ENCODE assay signal across 1 cellular context in the genomic region with DNA sequence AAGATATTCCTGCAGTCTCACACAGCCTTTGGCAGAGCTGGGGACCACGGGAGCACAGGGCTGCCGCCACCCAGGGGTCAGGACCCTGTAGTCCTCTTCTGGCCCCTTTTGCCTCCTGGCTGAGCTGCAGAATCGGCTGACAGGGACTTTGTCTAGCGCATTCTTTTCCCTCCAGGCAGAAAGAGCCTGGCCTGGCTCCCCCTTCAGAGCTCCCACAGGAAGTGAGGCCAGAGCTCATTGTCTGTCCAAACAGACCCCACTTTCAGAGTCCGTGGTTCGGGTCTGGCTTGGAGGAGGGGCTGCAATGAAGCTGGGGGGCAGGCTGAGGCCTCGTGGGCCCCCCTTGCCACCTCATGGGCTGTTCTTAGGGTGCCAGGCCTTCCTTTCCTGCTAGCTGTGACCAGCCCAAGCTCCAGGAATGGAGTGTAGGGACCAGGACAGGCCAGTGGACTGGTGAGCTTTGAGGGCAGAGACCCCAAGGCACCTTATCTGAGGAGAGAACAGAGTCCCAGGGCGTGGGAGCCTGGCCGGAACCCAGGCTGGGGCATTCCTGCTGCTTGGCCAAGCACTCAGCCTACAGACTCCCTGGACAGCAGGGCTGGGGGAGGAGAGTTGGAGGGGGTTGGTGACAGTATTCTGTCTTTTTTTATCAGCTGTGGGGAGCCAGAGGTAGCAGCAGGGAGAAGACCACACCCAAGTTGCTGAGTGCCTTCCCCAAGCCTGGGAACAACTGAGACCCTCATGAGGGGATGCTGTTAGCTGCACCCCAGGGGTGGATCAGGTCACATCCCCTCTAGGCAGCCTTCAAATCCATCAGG.
TF ChIP-seq lines count a peak whose summit lies in the region.

No MANE protein-coding gene starts in this region.

TF ChIP-seq in HepG2, 621 proteins besides CTCF, POLR2A, EP300 and RAD21 (continued from another document and continues in another):
- TF ChIP-seq, protein P1, sequence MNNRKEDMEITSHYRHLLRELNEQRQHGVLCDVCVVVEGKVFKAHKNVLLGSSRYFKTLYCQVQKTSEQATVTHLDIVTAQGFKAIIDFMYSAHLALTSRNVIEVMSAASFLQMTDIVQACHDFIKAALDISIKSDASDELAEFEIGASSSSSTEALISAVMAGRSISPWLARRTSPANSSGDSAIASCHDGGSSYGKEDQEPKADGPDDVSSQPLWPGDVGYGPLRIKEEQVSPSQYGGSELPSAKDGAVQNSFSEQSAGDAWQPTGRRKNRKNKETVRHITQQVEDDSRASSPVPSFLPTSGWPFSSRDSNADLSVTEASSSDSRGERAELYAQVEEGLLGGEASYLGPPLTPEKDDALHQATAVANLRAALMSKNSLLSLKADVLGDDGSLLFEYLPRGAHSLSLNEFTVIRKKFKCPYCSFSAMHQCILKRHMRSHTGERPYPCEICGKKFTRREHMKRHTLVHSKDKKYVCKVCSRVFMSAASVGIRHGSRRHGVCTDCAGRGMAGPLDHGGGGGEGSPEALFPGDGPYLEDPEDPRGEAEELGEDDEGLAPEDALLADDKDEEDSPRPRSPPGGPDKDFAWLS (CRISPR knock-in tag; IDR thresholded peaks at IDR 0.05; ENCODE audit: borderline replicate concordance) = no peak
- TF ChIP-seq ZNF879 (CRISPR knock-in tag; IDR thresholded peaks at IDR 0.05) (no peak), HMG20B (CRISPR knock-in tag; conservative IDR thresholded peaks at IDR 0.05) (no peak), ZFP36 (IDR thresholded peaks at IDR 0.05; ENCODE audit: borderline replicate concordance, low read depth, low read length, partially characterized antibody) (no peak), XBP1 (CRISPR knock-in tag; IDR thresholded peaks at IDR 0.05) (no peak), KDM6A (CRISPR knock-in tag; IDR thresholded peaks at IDR 0.05; ENCODE audit: low read depth) (no peak), NBN (conservative IDR thresholded peaks at IDR 0.05) (no peak), REL (CRISPR knock-in tag; conservative IDR thresholded peaks at IDR 0.05) (no peak), KDM5A (IDR thresholded peaks at IDR 0.05; ENCODE audit: borderline replicate concordance, low read length) (no peak), ZNF569 (CRISPR knock-in tag; IDR thresholded peaks at IDR 0.05; ENCODE audit: borderline replicate concordance) (no peak), NR3C1 (CRISPR knock-in tag; IDR thresholded peaks at IDR 0.05) (no peak), MTF1 (CRISPR knock-in tag; IDR thresholded peaks at IDR 0.05) (no peak), ZNF841 (CRISPR knock-in tag; IDR thresholded peaks at IDR 0.05; ENCODE audit: borderline replicate concordance) (no peak), MEIS1 (CRISPR knock-in tag; IDR thresholded peaks at IDR 0.05; ENCODE audit: borderline replicate concordance) (no peak), ZFP82 (CRISPR knock-in tag; IDR thresholded peaks at IDR 0.05; ENCODE audit: borderline replicate concordance) (no peak), ZNF225 (CRISPR knock-in tag; IDR thresholded peaks at IDR 0.05) (no peak), ARNT (IDR thresholded peaks at IDR 0.05) (no peak), ZNF749 (CRISPR knock-in tag; IDR thresholded peaks at IDR 0.05; ENCODE audit: borderline replicate concordance) (no peak)
- TF ChIP-seq, protein P2, sequence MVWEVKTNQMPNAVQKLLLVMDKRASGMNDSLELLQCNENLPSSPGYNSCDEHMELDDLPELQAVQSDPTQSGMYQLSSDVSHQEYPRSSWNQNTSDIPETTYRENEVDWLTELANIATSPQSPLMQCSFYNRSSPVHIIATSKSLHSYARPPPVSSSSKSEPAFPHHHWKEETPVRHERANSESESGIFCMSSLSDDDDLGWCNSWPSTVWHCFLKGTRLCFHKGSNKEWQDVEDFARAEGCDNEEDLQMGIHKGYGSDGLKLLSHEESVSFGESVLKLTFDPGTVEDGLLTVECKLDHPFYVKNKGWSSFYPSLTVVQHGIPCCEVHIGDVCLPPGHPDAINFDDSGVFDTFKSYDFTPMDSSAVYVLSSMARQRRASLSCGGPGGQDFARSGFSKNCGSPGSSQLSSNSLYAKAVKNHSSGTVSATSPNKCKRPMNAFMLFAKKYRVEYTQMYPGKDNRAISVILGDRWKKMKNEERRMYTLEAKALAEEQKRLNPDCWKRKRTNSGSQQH (CRISPR knock-in tag; IDR thresholded peaks at IDR 0.05; ENCODE audit: low read depth) = no peak
- TF ChIP-seq, protein P3, sequence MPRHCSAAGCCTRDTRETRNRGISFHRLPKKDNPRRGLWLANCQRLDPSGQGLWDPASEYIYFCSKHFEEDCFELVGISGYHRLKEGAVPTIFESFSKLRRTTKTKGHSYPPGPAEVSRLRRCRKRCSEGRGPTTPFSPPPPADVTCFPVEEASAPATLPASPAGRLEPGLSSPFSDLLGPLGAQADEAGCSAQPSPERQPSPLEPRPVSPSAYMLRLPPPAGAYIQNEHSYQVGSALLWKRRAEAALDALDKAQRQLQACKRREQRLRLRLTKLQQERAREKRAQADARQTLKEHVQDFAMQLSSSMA (CRISPR knock-in tag; IDR thresholded peaks at IDR 0.05) = no peak
- TF ChIP-seq, protein P4, sequence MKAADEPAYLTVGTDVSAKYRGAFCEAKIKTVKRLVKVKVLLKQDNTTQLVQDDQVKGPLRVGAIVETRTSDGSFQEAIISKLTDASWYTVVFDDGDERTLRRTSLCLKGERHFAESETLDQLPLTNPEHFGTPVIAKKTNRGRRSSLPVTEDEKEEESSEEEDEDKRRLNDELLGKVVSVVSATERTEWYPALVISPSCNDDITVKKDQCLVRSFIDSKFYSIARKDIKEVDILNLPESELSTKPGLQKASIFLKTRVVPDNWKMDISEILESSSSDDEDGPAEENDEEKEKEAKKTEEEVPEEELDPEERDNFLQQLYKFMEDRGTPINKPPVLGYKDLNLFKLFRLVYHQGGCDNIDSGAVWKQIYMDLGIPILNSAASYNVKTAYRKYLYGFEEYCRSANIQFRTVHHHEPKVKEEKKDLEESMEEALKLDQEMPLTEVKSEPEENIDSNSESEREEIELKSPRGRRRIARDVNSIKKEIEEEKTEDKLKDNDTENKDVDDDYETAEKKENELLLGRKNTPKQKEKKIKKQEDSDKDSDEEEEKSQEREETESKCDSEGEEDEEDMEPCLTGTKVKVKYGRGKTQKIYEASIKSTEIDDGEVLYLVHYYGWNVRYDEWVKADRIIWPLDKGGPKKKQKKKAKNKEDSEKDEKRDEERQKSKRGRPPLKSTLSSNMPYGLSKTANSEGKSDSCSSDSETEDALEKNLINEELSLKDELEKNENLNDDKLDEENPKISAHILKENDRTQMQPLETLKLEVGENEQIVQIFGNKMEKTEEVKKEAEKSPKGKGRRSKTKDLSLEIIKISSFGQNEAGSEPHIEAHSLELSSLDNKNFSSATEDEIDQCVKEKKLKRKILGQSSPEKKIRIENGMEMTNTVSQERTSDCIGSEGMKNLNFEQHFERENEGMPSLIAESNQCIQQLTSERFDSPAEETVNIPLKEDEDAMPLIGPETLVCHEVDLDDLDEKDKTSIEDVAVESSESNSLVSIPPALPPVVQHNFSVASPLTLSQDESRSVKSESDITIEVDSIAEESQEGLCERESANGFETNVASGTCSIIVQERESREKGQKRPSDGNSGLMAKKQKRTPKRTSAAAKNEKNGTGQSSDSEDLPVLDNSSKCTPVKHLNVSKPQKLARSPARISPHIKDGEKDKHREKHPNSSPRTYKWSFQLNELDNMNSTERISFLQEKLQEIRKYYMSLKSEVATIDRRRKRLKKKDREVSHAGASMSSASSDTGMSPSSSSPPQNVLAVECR (CRISPR knock-in tag; IDR thresholded peaks at IDR 0.05; ENCODE audit: borderline replicate concordance) = peak; percentile 51; the same call in 1 of the 2 replicates
- TF ChIP-seq, protein P5, sequence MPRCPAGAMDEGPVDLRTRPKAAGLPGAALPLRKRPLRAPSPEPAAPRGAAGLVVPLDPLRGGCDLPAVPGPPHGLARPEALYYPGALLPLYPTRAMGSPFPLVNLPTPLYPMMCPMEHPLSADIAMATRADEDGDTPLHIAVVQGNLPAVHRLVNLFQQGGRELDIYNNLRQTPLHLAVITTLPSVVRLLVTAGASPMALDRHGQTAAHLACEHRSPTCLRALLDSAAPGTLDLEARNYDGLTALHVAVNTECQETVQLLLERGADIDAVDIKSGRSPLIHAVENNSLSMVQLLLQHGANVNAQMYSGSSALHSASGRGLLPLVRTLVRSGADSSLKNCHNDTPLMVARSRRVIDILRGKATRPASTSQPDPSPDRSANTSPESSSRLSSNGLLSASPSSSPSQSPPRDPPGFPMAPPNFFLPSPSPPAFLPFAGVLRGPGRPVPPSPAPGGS (CRISPR knock-in tag; IDR thresholded peaks at IDR 0.05) = no peak
- TF ChIP-seq, protein P6, sequence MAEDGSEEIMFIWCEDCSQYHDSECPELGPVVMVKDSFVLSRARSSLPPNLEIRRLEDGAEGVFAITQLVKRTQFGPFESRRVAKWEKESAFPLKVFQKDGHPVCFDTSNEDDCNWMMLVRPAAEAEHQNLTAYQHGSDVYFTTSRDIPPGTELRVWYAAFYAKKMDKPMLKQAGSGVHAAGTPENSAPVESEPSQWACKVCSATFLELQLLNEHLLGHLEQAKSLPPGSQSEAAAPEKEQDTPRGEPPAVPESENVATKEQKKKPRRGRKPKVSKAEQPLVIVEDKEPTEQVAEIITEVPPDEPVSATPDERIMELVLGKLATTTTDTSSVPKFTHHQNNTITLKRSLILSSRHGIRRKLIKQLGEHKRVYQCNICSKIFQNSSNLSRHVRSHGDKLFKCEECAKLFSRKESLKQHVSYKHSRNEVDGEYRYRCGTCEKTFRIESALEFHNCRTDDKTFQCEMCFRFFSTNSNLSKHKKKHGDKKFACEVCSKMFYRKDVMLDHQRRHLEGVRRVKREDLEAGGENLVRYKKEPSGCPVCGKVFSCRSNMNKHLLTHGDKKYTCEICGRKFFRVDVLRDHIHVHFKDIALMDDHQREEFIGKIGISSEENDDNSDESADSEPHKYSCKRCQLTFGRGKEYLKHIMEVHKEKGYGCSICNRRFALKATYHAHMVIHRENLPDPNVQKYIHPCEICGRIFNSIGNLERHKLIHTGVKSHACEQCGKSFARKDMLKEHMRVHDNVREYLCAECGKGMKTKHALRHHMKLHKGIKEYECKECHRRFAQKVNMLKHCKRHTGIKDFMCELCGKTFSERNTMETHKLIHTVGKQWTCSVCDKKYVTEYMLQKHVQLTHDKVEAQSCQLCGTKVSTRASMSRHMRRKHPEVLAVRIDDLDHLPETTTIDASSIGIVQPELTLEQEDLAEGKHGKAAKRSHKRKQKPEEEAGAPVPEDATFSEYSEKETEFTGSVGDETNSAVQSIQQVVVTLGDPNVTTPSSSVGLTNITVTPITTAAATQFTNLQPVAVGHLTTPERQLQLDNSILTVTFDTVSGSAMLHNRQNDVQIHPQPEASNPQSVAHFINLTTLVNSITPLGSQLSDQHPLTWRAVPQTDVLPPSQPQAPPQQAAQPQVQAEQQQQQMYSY (CRISPR knock-in tag; IDR thresholded peaks at IDR 0.05) = no peak; the same call in 1 of the 2 replicates
- TF ChIP-seq, protein P7, sequence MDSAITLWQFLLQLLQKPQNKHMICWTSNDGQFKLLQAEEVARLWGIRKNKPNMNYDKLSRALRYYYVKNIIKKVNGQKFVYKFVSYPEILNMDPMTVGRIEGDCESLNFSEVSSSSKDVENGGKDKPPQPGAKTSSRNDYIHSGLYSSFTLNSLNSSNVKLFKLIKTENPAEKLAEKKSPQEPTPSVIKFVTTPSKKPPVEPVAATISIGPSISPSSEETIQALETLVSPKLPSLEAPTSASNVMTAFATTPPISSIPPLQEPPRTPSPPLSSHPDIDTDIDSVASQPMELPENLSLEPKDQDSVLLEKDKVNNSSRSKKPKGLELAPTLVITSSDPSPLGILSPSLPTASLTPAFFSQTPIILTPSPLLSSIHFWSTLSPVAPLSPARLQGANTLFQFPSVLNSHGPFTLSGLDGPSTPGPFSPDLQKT (CRISPR knock-in tag; IDR thresholded peaks at IDR 0.05; ENCODE audit: borderline replicate concordance) = no peak
- TF ChIP-seq, protein P8, sequence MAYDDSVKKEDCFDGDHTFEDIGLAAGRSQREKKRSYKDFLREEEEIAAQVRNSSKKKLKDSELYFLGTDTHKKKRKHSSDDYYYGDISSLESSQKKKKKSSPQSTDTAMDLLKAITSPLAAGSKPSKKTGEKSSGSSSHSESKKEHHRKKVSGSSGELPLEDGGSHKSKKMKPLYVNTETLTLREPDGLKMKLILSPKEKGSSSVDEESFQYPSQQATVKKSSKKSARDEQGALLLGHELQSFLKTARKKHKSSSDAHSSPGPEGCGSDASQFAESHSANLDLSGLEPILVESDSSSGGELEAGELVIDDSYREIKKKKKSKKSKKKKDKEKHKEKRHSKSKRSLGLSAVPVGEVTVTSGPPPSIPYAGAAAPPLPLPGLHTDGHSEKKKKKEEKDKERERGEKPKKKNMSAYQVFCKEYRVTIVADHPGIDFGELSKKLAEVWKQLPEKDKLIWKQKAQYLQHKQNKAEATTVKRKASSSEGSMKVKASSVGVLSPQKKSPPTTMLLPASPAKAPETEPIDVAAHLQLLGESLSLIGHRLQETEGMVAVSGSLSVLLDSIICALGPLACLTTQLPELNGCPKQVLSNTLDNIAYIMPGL (CRISPR knock-in tag; IDR thresholded peaks at IDR 0.05; ENCODE audit: borderline replicate concordance in 1 of 2, low read depth in 1 of 2) = 0 out of 4 replicates have a peak, but pooled peaks of 1 of the 2 experiments have one; percentile 43
- TF ChIP-seq, protein P9, sequence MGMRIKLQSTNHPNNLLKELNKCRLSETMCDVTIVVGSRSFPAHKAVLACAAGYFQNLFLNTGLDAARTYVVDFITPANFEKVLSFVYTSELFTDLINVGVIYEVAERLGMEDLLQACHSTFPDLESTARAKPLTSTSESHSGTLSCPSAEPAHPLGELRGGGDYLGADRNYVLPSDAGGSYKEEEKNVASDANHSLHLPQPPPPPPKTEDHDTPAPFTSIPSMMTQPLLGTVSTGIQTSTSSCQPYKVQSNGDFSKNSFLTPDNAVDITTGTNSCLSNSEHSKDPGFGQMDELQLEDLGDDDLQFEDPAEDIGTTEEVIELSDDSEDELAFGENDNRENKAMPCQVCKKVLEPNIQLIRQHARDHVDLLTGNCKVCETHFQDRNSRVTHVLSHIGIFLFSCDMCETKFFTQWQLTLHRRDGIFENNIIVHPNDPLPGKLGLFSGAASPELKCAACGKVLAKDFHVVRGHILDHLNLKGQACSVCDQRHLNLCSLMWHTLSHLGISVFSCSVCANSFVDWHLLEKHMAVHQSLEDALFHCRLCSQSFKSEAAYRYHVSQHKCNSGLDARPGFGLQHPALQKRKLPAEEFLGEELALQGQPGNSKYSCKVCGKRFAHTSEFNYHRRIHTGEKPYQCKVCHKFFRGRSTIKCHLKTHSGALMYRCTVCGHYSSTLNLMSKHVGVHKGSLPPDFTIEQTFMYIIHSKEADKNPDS (CRISPR knock-in tag; IDR thresholded peaks at IDR 0.05) = no peak
- TF ChIP-seq, protein P10, sequence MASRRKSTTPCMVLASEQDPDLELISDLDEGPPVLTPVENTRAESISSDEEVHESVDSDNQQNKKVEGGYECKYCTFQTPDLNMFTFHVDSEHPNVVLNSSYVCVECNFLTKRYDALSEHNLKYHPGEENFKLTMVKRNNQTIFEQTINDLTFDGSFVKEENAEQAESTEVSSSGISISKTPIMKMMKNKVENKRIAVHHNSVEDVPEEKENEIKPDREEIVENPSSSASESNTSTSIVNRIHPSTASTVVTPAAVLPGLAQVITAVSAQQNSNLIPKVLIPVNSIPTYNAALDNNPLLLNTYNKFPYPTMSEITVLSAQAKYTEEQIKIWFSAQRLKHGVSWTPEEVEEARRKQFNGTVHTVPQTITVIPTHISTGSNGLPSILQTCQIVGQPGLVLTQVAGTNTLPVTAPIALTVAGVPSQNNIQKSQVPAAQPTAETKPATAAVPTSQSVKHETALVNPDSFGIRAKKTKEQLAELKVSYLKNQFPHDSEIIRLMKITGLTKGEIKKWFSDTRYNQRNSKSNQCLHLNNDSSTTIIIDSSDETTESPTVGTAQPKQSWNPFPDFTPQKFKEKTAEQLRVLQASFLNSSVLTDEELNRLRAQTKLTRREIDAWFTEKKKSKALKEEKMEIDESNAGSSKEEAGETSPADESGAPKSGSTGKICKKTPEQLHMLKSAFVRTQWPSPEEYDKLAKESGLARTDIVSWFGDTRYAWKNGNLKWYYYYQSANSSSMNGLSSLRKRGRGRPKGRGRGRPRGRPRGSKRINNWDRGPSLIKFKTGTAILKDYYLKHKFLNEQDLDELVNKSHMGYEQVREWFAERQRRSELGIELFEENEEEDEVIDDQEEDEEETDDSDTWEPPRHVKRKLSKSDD (CRISPR knock-in tag; IDR thresholded peaks at IDR 0.05; ENCODE audit: low read depth) = no peak
